Comparison of ENCODE assay signal across 8 cellular contexts in the genomic region with DNA sequence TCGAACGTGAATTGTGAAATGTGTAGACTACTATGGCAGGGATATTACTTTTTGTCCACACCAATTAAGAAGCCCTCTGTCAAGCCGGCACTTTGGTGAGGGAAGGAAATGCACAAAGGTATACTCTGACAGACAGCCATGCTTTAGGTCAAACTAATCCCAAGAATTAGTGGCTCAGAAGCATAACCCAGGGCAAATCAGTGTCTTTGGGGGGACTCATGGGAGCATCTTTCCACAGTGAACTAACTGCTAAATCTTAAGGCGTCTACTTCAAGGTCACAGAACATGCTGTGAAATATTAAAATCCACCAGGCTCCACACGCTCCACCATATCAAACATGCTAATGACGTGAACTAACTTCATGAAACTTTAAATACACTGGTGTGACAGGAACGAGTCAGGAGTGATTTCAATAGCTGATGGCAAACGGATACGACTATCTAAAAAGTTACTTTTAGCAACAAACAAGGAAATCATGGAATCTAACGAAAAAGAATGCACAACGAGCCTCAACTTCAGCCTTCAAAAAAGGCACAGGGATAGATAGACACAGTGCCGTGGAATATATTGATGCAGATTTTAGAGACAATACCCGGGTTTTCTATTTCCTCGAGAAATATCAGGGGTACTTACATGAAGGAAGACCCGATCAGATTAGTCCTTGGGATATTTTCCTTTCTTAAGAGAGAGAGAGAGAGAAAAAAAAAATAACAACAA. TPM values are rescaled to one million over a fixed set of nuclear protein-coding genes. Genes with fewer than 3 reads are reported as not detected.
DNase-seq lines count a peak whose midpoint lies in the region; ATAC-seq and TF ChIP-seq lines count a peak whose summit lies in the region.

No MANE protein-coding gene starts in this region.

- H3K4me1 ChIP-seq in DOHH2 (ENCODE audit: control insufficient read depth, low read length) (peaks cover 56% of the 10 kb centered on the region), vagina (no peaks in the 10 kb centered on the region)

- H3K4me2 ChIP-seq in DOHH2 (ENCODE audit: low read length) = peak overlapping the region; percentile 75

- peak overlapping the region; percentile 80 for H3K4me3 Mint-ChIP-seq in mesothelial cell of epicardium

- peaks cover 81% of the 10 kb centered on the region for H3K79me2 ChIP-seq in DOHH2 (ENCODE audit: control insufficient read depth, low read length)

- H3F3A ChIP-seq in DOHH2 (ENCODE audit: control insufficient read depth, insufficient read depth) = peaks cover 30% of the 10 kb centered on the region

- H3K36me3 ChIP-seq in DOHH2 (ENCODE audit: control insufficient read depth, low read length) = peaks cover 46% of the 10 kb centered on the region
- no peaks in the 10 kb centered on the region for H3K36me3 ChIP-seq in vagina

- DNase-seq in NCI-H69 (lab: John Stamatoyannopoulos, UW) (peak; percentile 48), choroid plexus epithelial cell (ENCODE audit: low read depth) (peak; percentile 17), mesothelial cell of epicardium (ENCODE audit: low spot score in 2 of 2, unreplicated experiment in 2 of 2) (no peak), vagina (ENCODE audit: extremely low spot score in 2 of 2) (no peak)

- H3K27me3 ChIP-seq in DOHH2 (ENCODE audit: control insufficient read depth, low read length) = no peaks in the 10 kb centered on the region
- no peaks in the 10 kb centered on the region for H3K27me3 ChIP-seq in vagina

- H3K4me1 Mint-ChIP-seq in mesothelial cell of epicardium = peaks cover 18% of the 10 kb centered on the region

- H3K4me3 ChIP-seq in DOHH2 (ENCODE audit: low read length) = peak overlapping the region; percentile 96
- H3K4me3 ChIP-seq in choroid plexus epithelial cell (ENCODE audit: low read depth, low read length) = peak overlapping the region; percentile 73
- peak overlapping the region; percentile 48 to 67 for H3K4me3 ChIP-seq in vagina

- H3K27me3 Mint-ChIP-seq in mesothelial cell of epicardium (ENCODE audit: low read depth) = peaks cover 30% of the 10 kb centered on the region

- H4K20me1 ChIP-seq in DOHH2 (ENCODE audit: control insufficient read depth, insufficient read depth, low read depth, low read length) = peaks cover 6% of the 10 kb centered on the region; the same call in 1 of the 2 replicates

- intact Hi-C loops in vagina (cut with DNase I) = loop anchor here (5.0 to 10.0 kb wide), 2 partner anchors 55 to 148 kb away; no protein-coding TSS in a partner anchor

- peak overlapping the region; percentile 84 for H3K27ac ChIP-seq in DOHH2 (ENCODE audit: low read depth, low read length)
- peak overlapping the region; percentile 89 for H3K27ac ChIP-seq in vagina

- no peaks in the 10 kb centered on the region for H3K9me3 Mint-ChIP-seq in mesothelial cell of epicardium

- H3K9me3 ChIP-seq in DOHH2 (ENCODE audit: control insufficient read depth, insufficient read depth, low read length) (no peaks in the 10 kb centered on the region), vagina (no peaks in the 10 kb centered on the region)

- peak overlapping the region; percentile 39 for H3K27ac Mint-ChIP-seq in mesothelial cell of epicardium

- H3K36me3 Mint-ChIP-seq in mesothelial cell of epicardium = no peaks in the 10 kb centered on the region

- ATAC-seq in HG03442 (IDR thresholded peaks at IDR 0.05; ENCODE audit: unreplicated experiment) (no peak), GM18511 (IDR thresholded peaks at IDR 0.05; ENCODE audit: unreplicated experiment) (no peak), HG03139 (IDR thresholded peaks at IDR 0.05; ENCODE audit: unreplicated experiment) (no peak)

- TF ChIP-seq POLR2A in vagina (IDR thresholded peaks at IDR 0.05) = no peak

- H3K9me2 ChIP-seq in DOHH2 (replicated peaks; ENCODE audit: control insufficient read depth, low read length) = no peaks in the 10 kb centered on the region

- no peak for TF ChIP-seq CTCF in DOHH2 (IDR thresholded peaks at IDR 0.05; ENCODE audit: low read depth, low read length, poor library complexity, severe bottlenecking)
- no peak for TF ChIP-seq CTCF in choroid plexus epithelial cell (conservative IDR thresholded peaks at IDR 0.05; ENCODE audit: low read depth, low read length)
- no peak for TF ChIP-seq CTCF in mesothelial cell of epicardium (IDR thresholded peaks at IDR 0.05; ENCODE audit: unreplicated experiment)
- no peak for TF ChIP-seq CTCF in vagina (IDR thresholded peaks at IDR 0.05)

RNA-seq across cellular contexts. Expression of a gene that starts 0.5 kb away (rescaled TPM):
- 8.4 to 9.6 TPM (median 9.1 TPM) in 3 replicates for total RNA-seq in mesothelial cell of epicardium
- total RNA-seq in vagina = 22.3 TPM

Comparison
In these comparisons a context has a peak if more than half of its experiments do, and no peak if none do; other contexts are left out.
1. DNase-seq: peak in NCI-H69 (single experiment) and choroid plexus epithelial cell (single experiment); none in mesothelial cell of epicardium (0 of 2) and vagina (0 of 2).
2. Peak in every context shown above with its lines, with median percentiles within 50 percentile points of each other: H3K4me3 ChIP-seq.